Comparison of ENCODE assay signal across 16 cellular contexts in the genomic region with DNA sequence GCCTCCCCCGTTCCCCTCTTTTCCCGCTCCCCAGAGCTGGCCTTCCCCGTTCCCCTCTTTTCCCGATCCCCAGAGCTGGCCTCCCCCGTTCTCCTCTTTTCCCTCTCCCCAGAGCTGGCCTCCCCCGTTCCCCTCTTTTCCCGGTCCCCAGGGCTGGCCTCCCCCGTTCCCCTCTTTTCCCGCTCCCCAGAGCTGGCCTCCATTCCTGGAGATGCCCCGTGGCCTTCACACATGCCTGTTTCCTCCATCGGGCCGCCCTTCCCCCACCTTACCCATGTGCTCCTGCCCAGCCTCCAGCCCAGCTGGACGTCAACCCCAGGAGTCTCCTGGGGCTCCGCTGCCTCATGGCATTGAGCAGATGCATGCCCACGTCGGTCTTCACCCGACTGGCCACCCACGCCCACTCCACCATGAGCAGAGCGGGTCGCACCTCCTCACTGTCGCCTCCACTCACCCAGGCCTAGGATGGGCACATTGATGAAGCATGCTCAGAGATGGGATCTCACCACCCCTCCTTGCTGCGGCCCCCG. TPM values are rescaled to one million over a fixed set of nuclear protein-coding genes. Genes with fewer than 3 reads are reported as not detected.
DNase-seq lines count a peak whose midpoint lies in the region; ATAC-seq, FAIRE-seq and TF ChIP-seq lines count a peak whose summit lies in the region.
"Had no signal": no experiment of that assay in that cellular context is flagged by ENCODE, and none has a peak within 500 bp of the region (broad histone marks: within the 10 kb centered on the region; RNA-seq: fewer than 3 reads in every experiment).

No MANE protein-coding gene starts in this region.

- TF ChIP-seq CTCF in Caco-2 (IDR thresholded peaks at IDR 0.05; ENCODE audit: insufficient read depth in 1 of 2, low read depth in 1 of 2, low read length in 1 of 2, severe bottlenecking in 1 of 2, unreplicated experiment in 1 of 2) (no peak), K562 (IDR thresholded peaks at IDR 0.05 in 2 of 3, conservative IDR thresholded peaks at IDR 0.05 in 1 of 3; ENCODE audit: insufficient read depth in 2 of 3, low read depth in 1 of 3, low read length in 3 of 3) (no peak), glutamatergic neuron (IDR thresholded peaks at IDR 0.05; ENCODE audit: partially characterized antibody, unreplicated experiment) (no peak)

- H2AK5ac ChIP-seq in trophoblast cell (ENCODE audit: low read length), result no peak overlapping the region

- H3K79me2 ChIP-seq in K562 (ENCODE audit: control insufficient read depth, insufficient read depth, low read length), result peaks cover 98% of the 10 kb centered on the region
- H3K79me2 ChIP-seq in trophoblast cell (ENCODE audit: control insufficient read depth, insufficient read depth, low read length, poor library complexity), result peaks cover 11% of the 10 kb centered on the region

- H2AFZ ChIP-seq in K562 (ENCODE audit: low read depth, low read length) (no peak overlapping the region), trophoblast cell (ENCODE audit: insufficient read depth, low read length, poor library complexity) (no peak overlapping the region)
- H2AFZ ChIP-seq: GM23338 had no signal

- POLR2A ChIA-PET in Caco-2 (lab: Charles Lee) (no interaction called here), K562 (lab: Yijun Ruan, JAX) (no interaction called here)

- no peak overlapping the region for H4K12ac ChIP-seq in trophoblast cell (ENCODE audit: low read depth, low read length)

- H2BK120ac ChIP-seq in trophoblast cell (ENCODE audit: insufficient read depth, low read length, poor library complexity), result no peak overlapping the region

- no peak overlapping the region for H2BK12ac ChIP-seq in trophoblast cell (ENCODE audit: low read length)

- peaks cover 2% of the 10 kb centered on the region; the same call in 1 of the 2 replicates for H3K36me3 ChIP-seq in Caco-2 (ENCODE audit: control insufficient read depth, insufficient read depth, low read length)
- peaks cover 64% of the 10 kb centered on the region; the same call in 2 of the 3 replicates for H3K36me3 ChIP-seq in K562 (ENCODE audit: control insufficient read depth, insufficient read depth, low read length)
- H3K36me3 ChIP-seq in trophoblast cell (ENCODE audit: control insufficient read depth in 1 of 2, insufficient read depth in 2 of 2, low read length in 2 of 2), result peaks cover 18 to 28% of the 10 kb centered on the region in 2 experiments

- no peaks in the 10 kb centered on the region for H3K9me3 ChIP-seq in Caco-2
- no peaks in the 10 kb centered on the region for H3K9me3 ChIP-seq in K562 (replicated peaks; ENCODE audit: control insufficient read depth, insufficient read depth, low read depth, low read length)
- peaks cover 8% of the 10 kb centered on the region for H3K9me3 ChIP-seq in trophoblast cell (ENCODE audit: insufficient read depth, low read depth, low read length)

- H2BK5ac ChIP-seq in trophoblast cell (ENCODE audit: low read depth, low read length, poor library complexity), result no peak overlapping the region

- H3K27me3 ChIP-seq in Caco-2 (replicated peaks; ENCODE audit: control insufficient read depth, insufficient read depth, low read length) (no peaks in the 10 kb centered on the region), K562 (ENCODE audit: control insufficient read depth in 2 of 2, insufficient read depth in 2 of 2, low read length in 2 of 2) (no peaks in the 10 kb centered on the region), trophoblast cell (ENCODE audit: insufficient read depth, low read length) (no peaks in the 10 kb centered on the region)

- H3K4me1 ChIP-seq in Caco-2 (peaks cover 35% of the 10 kb centered on the region), K562 (replicated peaks in 1 of 2; ENCODE audit: control insufficient read depth in 2 of 2, insufficient read depth in 2 of 2, low read length in 2 of 2) (peaks cover 16 to 65% of the 10 kb centered on the region in 2 experiments; a peak in 4 of 5 replicates), trophoblast cell (ENCODE audit: control insufficient read depth in 1 of 2, insufficient read depth in 2 of 2, low read length in 2 of 2) (peaks cover 23 to 31% of the 10 kb centered on the region in 2 experiments)

- H3K4me2 ChIP-seq in K562 (ENCODE audit: insufficient read depth, low read length) (no peak overlapping the region), trophoblast cell (ENCODE audit: low read length) (no peak overlapping the region)
- H3K4me2 ChIP-seq: GM23338 had no signal

- 98% methylated on average over 7 of the region's 23 CpGs for WGBS in K562 (ENCODE audit: insufficient coverage, low coverage, missing lambda C conversion rate)
- no CpG with 5 or more reads among the region's 23 CpGs for WGBS in trophoblast cell (ENCODE audit: extremely low coverage, insufficient coverage, insufficient read length)

- ATAC-seq in K562, result no peak
- ATAC-seq: GM23338 had no signal

- CTCF ChIA-PET in Caco-2 (lab: Charles Lee) (interaction anchor here (0.6 kb wide), 1 partner anchor 18 kb away, joined by 4 read pairs; no protein-coding TSS in a partner anchor), K562 (lab: Yijun Ruan, JAX; ENCODE audit: low intra/inter-chr PET ratio) (no interaction called here)

- H3K4me1 Mint-ChIP-seq in Caco-2 (ENCODE audit: low read depth, unreplicated experiment) (peaks cover 27% of the 10 kb centered on the region), glutamatergic neuron (ENCODE audit: low read depth, unreplicated experiment) (peaks cover 29% of the 10 kb centered on the region)

- no peak overlapping the region for H3K27ac ChIP-seq in K562 (ENCODE audit: extremely low read depth, low read depth, low read length)
- H3K27ac ChIP-seq in trophoblast cell (ENCODE audit: low read depth, low read length), result no peak overlapping the region
- H3K27ac ChIP-seq: C4-2B had no signal

- H3K14ac ChIP-seq in trophoblast cell (ENCODE audit: low read length), result no peak overlapping the region

- H3K27ac Mint-ChIP-seq in Caco-2 (ENCODE audit: unreplicated experiment) (peak overlapping the region; percentile 42), glutamatergic neuron (ENCODE audit: unreplicated experiment) (no peak overlapping the region)
- H3K27ac Mint-ChIP-seq: CD4-positive, alpha-beta T cell; GM23338 had no signal

- DNase-seq in Caco-2 (no peak), HTR-8/SVneo (ENCODE audit: insufficient read length, low spot score) (no peak), K562 (ENCODE audit: extremely low read depth in 1 of 4, low spot score in 3 of 4) (no peak), trophoblast cell (no peak), glutamatergic neuron (no peak), EL (no peak)
- no peak for DNase-seq in stimulated activated CD4-positive, alpha-beta T cell treated with anti-CD3 and anti-CD28 coated beads, Interleukin-15, amount 100 ng/mL, for 24 hours
- DNase-seq: CD4-positive, alpha-beta T cell; DMS153; DMS79; GF-D8; H7; IMR-90; KBM-7 had no signal

- TF ChIP-seq RAD21 in K562 (CRISPR knock-in tag; conservative IDR thresholded peaks at IDR 0.05 in 1 of 2, IDR thresholded peaks at IDR 0.05 in 1 of 2), result no peak

- intact Hi-C loops in Caco-2 (cut with micrococcal nuclease; ENCODE audit: unreplicated experiment), result no loop called here
- intact Hi-C loops in K562 (cut with micrococcal nuclease), result no loop called here

- peak overlapping the region; percentile 0 for H3K4ac ChIP-seq in trophoblast cell (ENCODE audit: low read depth, low read length)

- H3K9me3 Mint-ChIP-seq in Caco-2 (ENCODE audit: unreplicated experiment), result peaks cover 12% of the 10 kb centered on the region
- peaks cover 19% of the 10 kb centered on the region for H3K9me3 Mint-ChIP-seq in glutamatergic neuron (ENCODE audit: unreplicated experiment)
- H3K9me3 Mint-ChIP-seq: CD4-positive, alpha-beta T cell had no signal

- TF ChIP-seq POLR2A in K562 (conservative IDR thresholded peaks at IDR 0.05), result no peak

- no peak overlapping the region for H4K8ac ChIP-seq in trophoblast cell (ENCODE audit: low read depth, low read length)

- no peak for TF ChIP-seq EP300 in K562 (IDR thresholded peaks at IDR 0.05; ENCODE audit: low read length)

- H3K4me3 ChIP-seq in Caco-2 (ENCODE audit: low read depth, low read length) (no peak overlapping the region), K562 (no peak overlapping the region), trophoblast cell (ENCODE audit: low read depth, low read length) (no peak overlapping the region)
- H3K4me3 ChIP-seq: GM23338 had no signal

- peaks cover 12% of the 10 kb centered on the region for H3K9me1 ChIP-seq in K562 (ENCODE audit: control insufficient read depth, insufficient read depth, low read length)

- H3K9ac ChIP-seq in K562 (ENCODE audit: insufficient read depth in 1 of 2, low read depth in 2 of 2, low read length in 2 of 2), result no peak overlapping the region
- no peak overlapping the region for H3K9ac ChIP-seq in trophoblast cell (ENCODE audit: low read length)

- no peak overlapping the region for H3K18ac ChIP-seq in trophoblast cell (ENCODE audit: low read length)

- in situ Hi-C loops in K562 (cut with MboI), result no loop called here

- H3K27me3 Mint-ChIP-seq in Caco-2 (ENCODE audit: insufficient read depth, unreplicated experiment) (no peaks in the 10 kb centered on the region), glutamatergic neuron (ENCODE audit: unreplicated experiment) (peaks cover 4% of the 10 kb centered on the region)
- H3K27me3 Mint-ChIP-seq: CD4-positive, alpha-beta T cell had no signal

- no peaks in the 10 kb centered on the region for H3K79me1 ChIP-seq in trophoblast cell (ENCODE audit: low read length)

- H3K4me3 Mint-ChIP-seq in Caco-2 (ENCODE audit: unreplicated experiment) (no peak overlapping the region), glutamatergic neuron (ENCODE audit: unreplicated experiment) (no peak overlapping the region)
- H3K4me3 Mint-ChIP-seq: GM23338 had no signal

- H3K36me3 Mint-ChIP-seq in Caco-2 (ENCODE audit: insufficient read depth, unreplicated experiment) (peaks cover 58% of the 10 kb centered on the region), glutamatergic neuron (ENCODE audit: unreplicated experiment) (peaks cover 27% of the 10 kb centered on the region)

- no TSS peak for BruUV-seq in Caco-2 (replicated peaks; lab: Mats Ljungman, UMichigan)
- BruUV-seq in K562 (replicated peaks; lab: Mats Ljungman, UMichigan), result no TSS peak

- H4K20me1 ChIP-seq in K562 (replicated peaks; ENCODE audit: control insufficient read depth, insufficient read depth, low read length), result peaks cover 43% of the 10 kb centered on the region

- no peak overlapping the region for H3K23ac ChIP-seq in trophoblast cell (ENCODE audit: low read length)

- FAIRE-seq in HTR-8/SVneo (lab: Jason Lieb, UNC), result peak; percentile 9
- no peak for FAIRE-seq in K562 (lab: Jason Lieb, UNC)

- no peak overlapping the region for H4K91ac ChIP-seq in trophoblast cell (ENCODE audit: low read depth, low read length)

RNA-seq across cellular contexts. Expression of gene SS18L1, which starts 8.3 kb away (rescaled TPM):
- total RNA-seq in Caco-2 (2022) (46.4 and 52.1 TPM in 2 replicates), K562 (2014; rRNA removed) (17.5 and 22.4 TPM in 2 replicates), K562 (2014; rRNA removed; fragmentation: Illumina TruSeq; extraction: Trizol) (10.8 and 12.8 TPM in 2 replicates), K562 (2015; rRNA removed; fragmentation: Illumina TruSeq; extraction: Trizol) (15.1 and 15.2 TPM in 2 replicates), K562 (2021) (21.1 and 21.3 TPM in 2 replicates), glutamatergic neuron (ENCODE audit: unreplicated experiment) (50.4 TPM)
- 73.1 and 90.7 TPM in 2 replicates for total RNA-seq in K562 (2011; cell fraction: chromatin; rRNA removed; ENCODE audit: low replicate concordance)
- total RNA-seq in K562 (2011; cell fraction: nucleolus; rRNA removed), result 42.7 and 52.5 TPM in 2 replicates
- 50.7 and 61.9 TPM in 2 replicates for total RNA-seq in K562 (2011; cell fraction: nucleoplasm; rRNA removed)
- polyA plus RNA-seq in K562 (2011; rRNA removed) (19.6 and 22.3 TPM in 2 replicates), K562 (2014; fragmentation: Illumina TruSeq; extraction: Trizol) (14.9 and 15.3 TPM in 2 replicates), K562 (2014; fragmentation: Nextera tagmentation; extraction: Ambion mirVana) (1 to 10 TPM; 2.7 to 3.0 TPM), K562 (2014; rRNA removed) (28.3 and 32.6 TPM in 2 replicates)
- 20.5 and 44.1 TPM in 2 replicates for polyA plus RNA-seq in K562 (2011; cell fraction: cytosol; rRNA removed)
- 37.1 and 62.5 TPM in 2 replicates for polyA plus RNA-seq in K562 (2011; cell fraction: nucleus; rRNA removed)
- 15.5 and 18.1 TPM in 2 replicates for polyA plus RNA-seq in K562 (2012)
- polyA minus RNA-seq in K562 (2011; rRNA and poly(A)+ RNA removed), result 7.9 and 11.9 TPM in 2 replicates
- polyA minus RNA-seq in K562 (2011; cell fraction: cytosol; rRNA and poly(A)+ RNA removed), result 13.6 and 15.9 TPM in 2 replicates
- polyA minus RNA-seq in K562 (2011; cell fraction: nucleus; rRNA and poly(A)+ RNA removed), result 21.1 and 22.5 TPM in 2 replicates
- polyA plus RNA-seq in trophoblast cell (2013), result 11.5 and 12.4 TPM in 2 replicates

RNA-seq across cellular contexts. Expression of gene PSMA7, which starts 8.7 kb away (rescaled TPM):
- 702 and 760 TPM in 2 replicates for total RNA-seq in Caco-2 (2022)
- 103 and 137 TPM in 2 replicates for total RNA-seq in K562 (2011; cell fraction: chromatin; rRNA removed; ENCODE audit: low replicate concordance)
- 121 and 134 TPM in 2 replicates for total RNA-seq in K562 (2011; cell fraction: nucleolus; rRNA removed)
- 107 and 114 TPM in 2 replicates for total RNA-seq in K562 (2011; cell fraction: nucleoplasm; rRNA removed)
- total RNA-seq in K562 (2014; rRNA removed), result 490 and 510 TPM in 2 replicates
- total RNA-seq in K562 (2014; rRNA removed; fragmentation: Illumina TruSeq; extraction: Trizol), result 263 and 283 TPM in 2 replicates
- total RNA-seq in K562 (2015; rRNA removed; fragmentation: Illumina TruSeq; extraction: Trizol), result 289 and 308 TPM in 2 replicates
- total RNA-seq in K562 (2021), result 413 and 431 TPM in 2 replicates
- 404 and 422 TPM in 2 replicates for polyA plus RNA-seq in K562 (2011; rRNA removed)
- 449 and 653 TPM in 2 replicates for polyA plus RNA-seq in K562 (2011; cell fraction: cytosol; rRNA removed)
- polyA plus RNA-seq in K562 (2011; cell fraction: nucleus; rRNA removed), result 316 and 321 TPM in 2 replicates
- polyA plus RNA-seq in K562 (2012), result 293 and 411 TPM in 2 replicates
- 257 and 356 TPM in 2 replicates for polyA plus RNA-seq in K562 (2014; fragmentation: Illumina TruSeq; extraction: Trizol)
- 100 to 1,000 TPM; 303 to 393 TPM for polyA plus RNA-seq in K562 (2014; fragmentation: Nextera tagmentation; extraction: Ambion mirVana)
- polyA plus RNA-seq in K562 (2014; rRNA removed), result 472 and 507 TPM in 2 replicates
- polyA minus RNA-seq in K562 (2011; rRNA and poly(A)+ RNA removed), result 166 and 211 TPM in 2 replicates
- polyA minus RNA-seq in K562 (2011; cell fraction: cytosol; rRNA and poly(A)+ RNA removed), result 85.6 and 105 TPM in 2 replicates
- 46.9 and 66.2 TPM in 2 replicates for polyA minus RNA-seq in K562 (2011; cell fraction: nucleus; rRNA and poly(A)+ RNA removed)
- polyA plus RNA-seq in trophoblast cell (2013), result 323 and 344 TPM in 2 replicates
- 289 TPM for total RNA-seq in glutamatergic neuron (ENCODE audit: unreplicated experiment)

RNA-seq across cellular contexts. Expression of gene LSM14B, which starts 29.6 kb away (rescaled TPM):
- 143 and 154 TPM in 2 replicates for total RNA-seq in Caco-2 (2022)
- 47.0 and 71.4 TPM in 2 replicates for total RNA-seq in K562 (2011; cell fraction: chromatin; rRNA removed; ENCODE audit: low replicate concordance)
- total RNA-seq in K562 (2011; cell fraction: nucleolus; rRNA removed), result 35.4 and 42.2 TPM in 2 replicates
- total RNA-seq in K562 (2011; cell fraction: nucleoplasm; rRNA removed), result 57.3 and 73.7 TPM in 2 replicates
- total RNA-seq in K562 (2014; rRNA removed), result 20.2 and 24.8 TPM in 2 replicates
- total RNA-seq in K562 (2014; rRNA removed; fragmentation: Illumina TruSeq; extraction: Trizol), result 12.8 and 13.1 TPM in 2 replicates
- 21.2 and 21.8 TPM in 2 replicates for total RNA-seq in K562 (2015; rRNA removed; fragmentation: Illumina TruSeq; extraction: Trizol)
- 32.7 and 36.0 TPM in 2 replicates for total RNA-seq in K562 (2021)
- 22.6 and 25.8 TPM in 2 replicates for polyA plus RNA-seq in K562 (2011; rRNA removed)
- polyA plus RNA-seq in K562 (2011; cell fraction: cytosol; rRNA removed), result 19.5 and 43.4 TPM in 2 replicates
- polyA plus RNA-seq in K562 (2011; cell fraction: nucleus; rRNA removed), result 40.4 and 59.2 TPM in 2 replicates
- 25.9 and 36.4 TPM in 2 replicates for polyA plus RNA-seq in K562 (2012)
- polyA plus RNA-seq in K562 (2014; fragmentation: Illumina TruSeq; extraction: Trizol), result 19.5 and 25.0 TPM in 2 replicates
- under 1 TPM; 0.66 to 0.83 TPM for polyA plus RNA-seq in K562 (2014; fragmentation: Nextera tagmentation; extraction: Ambion mirVana)
- 26.5 and 27.8 TPM in 2 replicates for polyA plus RNA-seq in K562 (2014; rRNA removed)
- 16.3 and 20.9 TPM in 2 replicates for polyA minus RNA-seq in K562 (2011; rRNA and poly(A)+ RNA removed)
- polyA minus RNA-seq in K562 (2011; cell fraction: cytosol; rRNA and poly(A)+ RNA removed), result 13.7 and 20.2 TPM in 2 replicates
- polyA minus RNA-seq in K562 (2011; cell fraction: nucleus; rRNA and poly(A)+ RNA removed), result 14.7 and 21.3 TPM in 2 replicates
- polyA plus RNA-seq in trophoblast cell (2013), result 38.6 and 39.1 TPM in 2 replicates
- total RNA-seq in glutamatergic neuron (ENCODE audit: unreplicated experiment), result 73.6 TPM

RNA-seq across cellular contexts. Expression of gene MTG2, which starts 30.9 kb away (rescaled TPM):
- total RNA-seq in Caco-2 (2022) (110 and 111 TPM in 2 replicates), K562 (2014; rRNA removed) (44.6 and 63.8 TPM in 2 replicates), K562 (2014; rRNA removed; fragmentation: Illumina TruSeq; extraction: Trizol) (21.5 and 21.7 TPM in 2 replicates), K562 (2015; rRNA removed; fragmentation: Illumina TruSeq; extraction: Trizol) (39.6 and 44.5 TPM in 2 replicates), K562 (2021) (65.1 and 67.5 TPM in 2 replicates), glutamatergic neuron (ENCODE audit: unreplicated experiment) (27.1 TPM)
- total RNA-seq in K562 (2011; cell fraction: chromatin; rRNA removed; ENCODE audit: low replicate concordance), result 78.3 and 113 TPM in 2 replicates
- total RNA-seq in K562 (2011; cell fraction: nucleolus; rRNA removed), result 67.9 and 70.7 TPM in 2 replicates
- 77.2 and 104 TPM in 2 replicates for total RNA-seq in K562 (2011; cell fraction: nucleoplasm; rRNA removed)
- polyA plus RNA-seq in K562 (2011; rRNA removed) (32.3 and 33.1 TPM in 2 replicates), K562 (2014; fragmentation: Illumina TruSeq; extraction: Trizol) (53.9 and 66.5 TPM in 2 replicates), K562 (2014; fragmentation: Nextera tagmentation; extraction: Ambion mirVana) (1 to 10 TPM; 8.7 to 9.3 TPM), K562 (2014; rRNA removed) (58.9 and 67.2 TPM in 2 replicates)
- 43.6 and 66.7 TPM in 2 replicates for polyA plus RNA-seq in K562 (2011; cell fraction: cytosol; rRNA removed)
- polyA plus RNA-seq in K562 (2011; cell fraction: nucleus; rRNA removed), result 27.6 and 41.4 TPM in 2 replicates
- polyA plus RNA-seq in K562 (2012), result 35.8 and 52.8 TPM in 2 replicates
- polyA minus RNA-seq in K562 (2011; rRNA and poly(A)+ RNA removed), result 20.0 and 26.4 TPM in 2 replicates
- polyA minus RNA-seq in K562 (2011; cell fraction: cytosol; rRNA and poly(A)+ RNA removed), result 21.5 and 30.5 TPM in 2 replicates
- polyA minus RNA-seq in K562 (2011; cell fraction: nucleus; rRNA and poly(A)+ RNA removed), result 14.5 and 18.4 TPM in 2 replicates
- 25.9 and 27.2 TPM in 2 replicates for polyA plus RNA-seq in trophoblast cell (2013)
